ENCODE assay signal across 11 cellular contexts in genomic region chr15:64695571-64695992, GRCh38.
DNase-seq lines count a peak whose midpoint lies in the region; ATAC-seq and TF ChIP-seq lines count a peak whose summit lies in the region.
"Had no signal": no experiment of that assay in that cellular context is flagged by ENCODE, and none has a peak within 500 bp of the region (broad histone marks: within the 10 kb centered on the region; RNA-seq: fewer than 3 reads in every experiment).

No MANE protein-coding gene starts in this region.

- peaks cover 6 to 31% (median 23%) of the 10 kb centered on the region in 4 donors for H3K36me3 ChIP-seq in stomach

- DNase-seq in HUDEP-2 (lab: John Stamatoyannopoulos, UW; ENCODE audit: unreplicated experiment in 76 of 76) (peak in 72 of 76 experiments; percentile 14 to 93 (median 74)), OCI-M1 (lab: John Stamatoyannopoulos, UW) (peak; percentile 99), glutamatergic neuron (no peak), stomach (no peak), dedifferentiated amniotic fluid mesenchymal stem cell (ENCODE audit: extremely low spot score) (no peak)
- no peak for DNase-seq in activated CD4-positive, alpha-beta T cell treated with anti-CD3 and anti-CD28 coated beads for 4 hours
- DNase-seq: activated CD4-positive, alpha-beta T cell treated with anti-CD3 and anti-CD28 coated beads, Interleukin-2, amount 50 U/mL, for 1 hour; foreskin melanocyte; NCI-H526 had no signal

- peaks cover 10% of the 10 kb centered on the region for H3K27me3 Mint-ChIP-seq in glutamatergic neuron (ENCODE audit: unreplicated experiment)

- no peak overlapping the region for H3K4me3 ChIP-seq in stomach
- H3K4me3 ChIP-seq: pancreas had no signal

- H3K4me1 Mint-ChIP-seq in glutamatergic neuron (ENCODE audit: low read depth, unreplicated experiment) = peaks cover 50% of the 10 kb centered on the region

- H3K27ac ChIP-seq in stomach = peak overlapping the region in 4 of 5 donors; percentile 38 to 93 (median 74)

- no peaks in the 10 kb centered on the region for H3K36me3 Mint-ChIP-seq in glutamatergic neuron (ENCODE audit: unreplicated experiment)

- no peaks in the 10 kb centered on the region for H3K27me3 ChIP-seq in stomach
- H3K27me3 ChIP-seq: pancreas had no signal

- TF ChIP-seq CTCF in glutamatergic neuron (IDR thresholded peaks at IDR 0.05; ENCODE audit: partially characterized antibody, unreplicated experiment) (no peak), stomach (IDR thresholded peaks at IDR 0.05) (no peak)

- H3K9me3 Mint-ChIP-seq in glutamatergic neuron (ENCODE audit: unreplicated experiment) = peaks cover 22% of the 10 kb centered on the region

- H3K4me3 Mint-ChIP-seq in glutamatergic neuron (ENCODE audit: unreplicated experiment) = peak overlapping the region; percentile 74

- no peak for ATAC-seq in HG03108 (IDR thresholded peaks at IDR 0.05; ENCODE audit: unreplicated experiment)

- no peaks in the 10 kb centered on the region for H3K9me3 ChIP-seq in stomach
- H3K9me3 ChIP-seq: pancreas had no signal

- peak overlapping the region; percentile 91 for H3K27ac Mint-ChIP-seq in glutamatergic neuron (ENCODE audit: unreplicated experiment)

- 49 to 57% (median 55%) methylated on average over 6 of the region's 6 CpGs for WGBS in stomach, 5 donors

- TF ChIP-seq EP300 in stomach (IDR thresholded peaks at IDR 0.05) = no peak

- TF ChIP-seq POLR2A in stomach (IDR thresholded peaks at IDR 0.05) = no peak

- peaks cover 60 to 100% (median 81%) of the 10 kb centered on the region in 4 donors for H3K4me1 ChIP-seq in stomach

- intact Hi-C loops in stomach (cut with DNase I; ENCODE audit: low total_unique reads) = no loop called here

Comparison
In these comparisons a context has a peak if more than half of its experiments do, and no peak if none do; other contexts are left out.
1. DNase-seq: peak in HUDEP-2 (72 of 76) and OCI-M1 (single experiment); none in glutamatergic neuron (single experiment), stomach (single experiment), dedifferentiated amniotic fluid mesenchymal stem cell (single experiment) and activated CD4-positive, alpha-beta T cell treated with anti-CD3 and anti-CD28 coated beads for 4 hours (0 of 2).